1 cellular context compared by ENCODE assay signal in the genomic region with DNA sequence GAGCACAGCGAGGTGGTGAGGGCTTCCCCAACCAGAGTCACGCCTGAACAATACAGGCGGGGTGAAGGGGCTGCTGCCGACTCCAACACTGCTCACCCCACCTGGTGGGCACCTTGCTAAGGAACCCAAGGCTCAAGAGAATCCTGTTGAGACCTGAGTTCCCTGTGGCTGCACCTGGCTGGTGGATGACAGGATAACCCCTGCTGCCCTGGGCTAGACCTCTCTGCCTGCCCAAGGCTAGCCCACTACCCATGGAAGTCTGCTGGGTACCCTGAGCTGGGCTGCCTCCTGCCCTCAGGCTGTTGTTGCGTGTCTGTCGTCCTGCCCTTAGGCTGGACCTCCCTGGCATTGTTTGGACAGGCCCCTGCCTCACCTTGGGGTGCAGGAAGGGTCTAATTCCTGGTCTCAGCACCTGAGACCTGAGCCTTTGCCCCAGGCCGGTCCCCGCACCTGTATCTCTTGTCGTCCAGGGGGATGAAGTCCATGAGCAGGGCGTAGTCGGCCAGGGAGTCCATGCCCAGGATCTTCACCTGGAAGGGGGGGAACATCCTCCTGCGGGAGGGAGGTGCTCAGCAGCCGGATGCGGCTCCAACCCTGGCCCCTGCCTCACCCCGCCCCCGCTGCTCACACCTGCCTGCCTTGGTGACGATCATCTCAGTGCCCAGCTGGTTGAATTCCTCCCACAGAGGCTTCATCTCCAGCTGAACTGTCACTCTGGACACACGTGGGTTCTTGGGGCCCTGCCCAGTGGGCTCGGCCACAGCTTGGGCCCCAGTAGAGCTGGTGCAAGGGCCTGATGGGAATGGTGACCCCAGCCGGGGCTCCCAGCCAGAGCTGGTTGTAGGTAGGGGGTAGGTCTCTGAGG.
TF ChIP-seq lines count a peak whose summit lies in the region.

No MANE protein-coding gene starts in this region.

TF ChIP-seq in WTC11, 78 proteins besides CTCF, POLR2A, EP300 and RAD21 (continued from another document):
- TF ChIP-seq ZNF232 (CRISPR knock-in tag; IDR thresholded peaks at IDR 0.05) (no peak), RORB (CRISPR knock-in tag; IDR thresholded peaks at IDR 0.05) (no peak), EMX1 (CRISPR knock-in tag; IDR thresholded peaks at IDR 0.05) (no peak), NR1H2 (CRISPR knock-in tag; IDR thresholded peaks at IDR 0.05) (no peak), RELA (CRISPR knock-in tag; IDR thresholded peaks at IDR 0.05; ENCODE audit: borderline replicate concordance) (no peak)
- TF ChIP-seq, protein P1, sequence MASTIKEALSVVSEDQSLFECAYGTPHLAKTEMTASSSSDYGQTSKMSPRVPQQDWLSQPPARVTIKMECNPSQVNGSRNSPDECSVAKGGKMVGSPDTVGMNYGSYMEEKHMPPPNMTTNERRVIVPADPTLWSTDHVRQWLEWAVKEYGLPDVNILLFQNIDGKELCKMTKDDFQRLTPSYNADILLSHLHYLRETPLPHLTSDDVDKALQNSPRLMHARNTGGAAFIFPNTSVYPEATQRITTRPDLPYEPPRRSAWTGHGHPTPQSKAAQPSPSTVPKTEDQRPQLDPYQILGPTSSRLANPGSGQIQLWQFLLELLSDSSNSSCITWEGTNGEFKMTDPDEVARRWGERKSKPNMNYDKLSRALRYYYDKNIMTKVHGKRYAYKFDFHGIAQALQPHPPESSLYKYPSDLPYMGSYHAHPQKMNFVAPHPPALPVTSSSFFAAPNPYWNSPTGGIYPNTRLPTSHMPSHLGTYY (CRISPR knock-in tag; IDR thresholded peaks at IDR 0.05) = no peak
